Comparison of ENCODE assay signal across 15 cellular contexts in the genomic region with DNA sequence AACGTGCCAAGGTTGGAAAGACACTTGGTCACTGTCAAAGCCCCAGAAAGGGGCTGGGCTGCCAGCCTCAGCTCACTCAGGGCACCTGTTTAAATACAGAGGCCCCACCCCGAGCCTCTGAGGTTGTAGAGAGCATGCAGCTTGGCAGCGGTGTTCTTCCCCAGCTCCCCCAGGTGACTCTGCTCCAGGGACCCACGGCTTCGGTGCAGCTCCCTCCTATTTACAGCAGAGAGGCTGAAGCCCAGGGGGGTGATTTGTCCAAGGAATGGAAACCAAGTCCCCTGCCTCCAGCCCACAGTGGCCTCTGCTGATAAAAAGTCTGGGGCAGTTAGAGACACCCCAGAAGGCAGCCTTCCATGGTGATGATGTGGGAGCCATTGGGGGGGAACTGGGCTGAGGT.
"Had no signal": no experiment of that assay in that cellular context is flagged by ENCODE, and none has a peak within 500 bp of the region (broad histone marks: within the 10 kb centered on the region; RNA-seq: fewer than 3 reads in every experiment).

No MANE protein-coding gene starts in this region.

- DNase-seq: activated CD4-positive, alpha-beta T cell treated with anti-CD3 and anti-CD28 coated beads for 36 hours; activated CD4-positive, alpha-beta T cell treated with anti-CD3 and anti-CD28 coated beads, Interleukin-2, amount 50 U/mL, for 48 hours; activated naive CD8-positive, alpha-beta T cell treated with anti-CD3 and anti-CD28 coated beads for 36 hours; amniotic stem cell; effector memory CD8-positive, alpha-beta T cell; esophagus squamous epithelium; hippocampal formation; left cardiac atrium; mesendoderm; natural killer cell; ovary; right cardiac atrium; stimulated activated CD4-positive, alpha-beta T cell treated with anti-CD3 and anti-CD28 coated beads, Interleukin-2, amount 100 ng/mL, for 24 hours; stimulated activated naive CD4-positive, alpha-beta T cell treated with Interleukin-2 at 50 U/mL for 16 hours; thyroid gland had no signal
